2 cellular contexts compared by ENCODE assay signal in the genomic region with DNA sequence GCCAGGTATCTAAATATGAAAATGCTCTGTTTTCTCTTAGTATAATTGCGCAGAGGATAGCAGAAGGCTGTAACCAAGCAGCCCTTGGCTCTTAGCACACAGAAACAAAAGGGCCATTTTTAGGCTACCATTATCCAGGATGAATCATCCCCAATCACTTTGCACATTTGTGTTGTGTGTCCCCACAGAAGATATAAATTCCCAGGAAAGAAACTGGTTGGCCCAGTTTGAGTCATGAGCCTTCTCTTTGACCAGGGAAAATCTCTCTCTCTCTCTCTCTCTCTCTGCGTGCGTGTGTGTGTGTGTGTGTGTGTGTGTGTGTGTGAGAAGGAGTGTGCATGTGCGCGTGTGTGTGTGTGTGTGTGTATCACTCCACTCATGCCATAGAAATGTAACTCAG.
TF ChIP-seq lines count a peak whose summit lies in the region.

No MANE protein-coding gene starts in this region.

TF ChIP-seq in H1, 55 proteins besides CTCF, POLR2A, EP300 and RAD21 (continued from another document):
- TF ChIP-seq NANOG (IDR thresholded peaks at IDR 0.05; ENCODE audit: insufficient read depth, low read depth, low read length, poor library complexity, severe bottlenecking) (no peak), HDAC6 (IDR thresholded peaks at IDR 0.05; ENCODE audit: low read depth, low read length) (no peak), SIRT6 (IDR thresholded peaks at IDR 0.05; ENCODE audit: low read length) (no peak), BRCA1 (IDR thresholded peaks at IDR 0.05; ENCODE audit: low read depth, low read length) (no peak), KDM4A (IDR thresholded peaks at IDR 0.05; ENCODE audit: low read depth, low read length, severe bottlenecking) (no peak), NRF1 (IDR thresholded peaks at IDR 0.05; ENCODE audit: low read depth, low read length) (no peak)

TF ChIP-seq in HepG2, 621 proteins besides CTCF, POLR2A, EP300 and RAD21 (continued from another document):
- TF ChIP-seq ZNF552 (CRISPR knock-in tag; IDR thresholded peaks at IDR 0.05; ENCODE audit: borderline replicate concordance), result no peak
- TF ChIP-seq, protein P1, sequence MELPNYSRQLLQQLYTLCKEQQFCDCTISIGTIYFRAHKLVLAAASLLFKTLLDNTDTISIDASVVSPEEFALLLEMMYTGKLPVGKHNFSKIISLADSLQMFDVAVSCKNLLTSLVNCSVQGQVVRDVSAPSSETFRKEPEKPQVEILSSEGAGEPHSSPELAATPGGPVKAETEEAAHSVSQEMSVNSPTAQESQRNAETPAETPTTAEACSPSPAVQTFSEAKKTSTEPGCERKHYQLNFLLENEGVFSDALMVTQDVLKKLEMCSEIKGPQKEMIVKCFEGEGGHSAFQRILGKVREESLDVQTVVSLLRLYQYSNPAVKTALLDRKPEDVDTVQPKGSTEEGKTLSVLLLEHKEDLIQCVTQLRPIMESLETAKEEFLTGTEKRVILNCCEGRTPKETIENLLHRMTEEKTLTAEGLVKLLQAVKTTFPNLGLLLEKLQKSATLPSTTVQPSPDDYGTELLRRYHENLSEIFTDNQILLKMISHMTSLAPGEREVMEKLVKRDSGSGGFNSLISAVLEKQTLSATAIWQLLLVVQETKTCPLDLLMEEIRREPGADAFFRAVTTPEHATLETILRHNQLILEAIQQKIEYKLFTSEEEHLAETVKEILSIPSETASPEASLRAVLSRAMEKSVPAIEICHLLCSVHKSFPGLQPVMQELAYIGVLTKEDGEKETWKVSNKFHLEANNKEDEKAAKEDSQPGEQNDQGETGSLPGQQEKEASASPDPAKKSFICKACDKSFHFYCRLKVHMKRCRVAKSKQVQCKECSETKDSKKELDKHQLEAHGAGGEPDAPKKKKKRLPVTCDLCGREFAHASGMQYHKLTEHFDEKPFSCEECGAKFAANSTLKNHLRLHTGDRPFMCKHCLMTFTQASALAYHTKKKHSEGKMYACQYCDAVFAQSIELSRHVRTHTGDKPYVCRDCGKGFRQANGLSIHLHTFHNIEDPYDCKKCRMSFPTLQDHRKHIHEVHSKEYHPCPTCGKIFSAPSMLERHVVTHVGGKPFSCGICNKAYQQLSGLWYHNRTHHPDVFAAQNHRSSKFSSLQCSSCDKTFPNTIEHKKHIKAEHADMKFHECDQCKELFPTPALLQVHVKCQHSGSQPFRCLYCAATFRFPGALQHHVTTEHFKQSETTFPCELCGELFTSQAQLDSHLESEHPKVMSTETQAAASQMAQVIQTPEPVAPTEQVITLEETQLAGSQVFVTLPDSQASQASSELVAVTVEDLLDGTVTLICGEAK (IDR thresholded peaks at IDR 0.05), result no peak
- TF ChIP-seq, protein P1 (CRISPR knock-in tag; IDR thresholded peaks at IDR 0.05), result no peak
- TF ChIP-seq ZNF10 (CRISPR knock-in tag; IDR thresholded peaks at IDR 0.05; ENCODE audit: borderline replicate concordance, low read depth), result no peak
- TF ChIP-seq NFATC3 (CRISPR knock-in tag; IDR thresholded peaks at IDR 0.05), result no peak
- TF ChIP-seq ZNF83 (CRISPR knock-in tag; IDR thresholded peaks at IDR 0.05; ENCODE audit: borderline replicate concordance), result no peak
- TF ChIP-seq MED1 (CRISPR knock-in tag; IDR thresholded peaks at IDR 0.05), result no peak
- TF ChIP-seq MXD4 (CRISPR knock-in tag; IDR thresholded peaks at IDR 0.05), result no peak
- no peak for TF ChIP-seq HMGA1 (CRISPR knock-in tag; conservative IDR thresholded peaks at IDR 0.05)
- no peak for TF ChIP-seq NCOR1 (IDR thresholded peaks at IDR 0.05; ENCODE audit: borderline replicate concordance, low read length)
- no peak for TF ChIP-seq PHF8 (CRISPR knock-in tag; IDR thresholded peaks at IDR 0.05)
- TF ChIP-seq, protein P2, sequence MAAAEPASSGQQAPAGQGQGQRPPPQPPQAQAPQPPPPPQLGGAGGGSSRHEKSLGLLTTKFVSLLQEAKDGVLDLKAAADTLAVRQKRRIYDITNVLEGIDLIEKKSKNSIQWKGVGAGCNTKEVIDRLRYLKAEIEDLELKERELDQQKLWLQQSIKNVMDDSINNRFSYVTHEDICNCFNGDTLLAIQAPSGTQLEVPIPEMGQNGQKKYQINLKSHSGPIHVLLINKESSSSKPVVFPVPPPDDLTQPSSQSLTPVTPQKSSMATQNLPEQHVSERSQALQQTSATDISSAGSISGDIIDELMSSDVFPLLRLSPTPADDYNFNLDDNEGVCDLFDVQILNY (CRISPR knock-in tag; conservative IDR thresholded peaks at IDR 0.05), result no peak
- no peak for TF ChIP-seq KDM4B (CRISPR knock-in tag; IDR thresholded peaks at IDR 0.05)
- TF ChIP-seq CCAR2 (optimal IDR thresholded peaks at IDR 0.05; ENCODE audit: low read depth, low read length), result no peak
- TF ChIP-seq ZFP41 (CRISPR knock-in tag; IDR thresholded peaks at IDR 0.05; ENCODE audit: borderline replicate concordance), result no peak
- TF ChIP-seq, protein P3, sequence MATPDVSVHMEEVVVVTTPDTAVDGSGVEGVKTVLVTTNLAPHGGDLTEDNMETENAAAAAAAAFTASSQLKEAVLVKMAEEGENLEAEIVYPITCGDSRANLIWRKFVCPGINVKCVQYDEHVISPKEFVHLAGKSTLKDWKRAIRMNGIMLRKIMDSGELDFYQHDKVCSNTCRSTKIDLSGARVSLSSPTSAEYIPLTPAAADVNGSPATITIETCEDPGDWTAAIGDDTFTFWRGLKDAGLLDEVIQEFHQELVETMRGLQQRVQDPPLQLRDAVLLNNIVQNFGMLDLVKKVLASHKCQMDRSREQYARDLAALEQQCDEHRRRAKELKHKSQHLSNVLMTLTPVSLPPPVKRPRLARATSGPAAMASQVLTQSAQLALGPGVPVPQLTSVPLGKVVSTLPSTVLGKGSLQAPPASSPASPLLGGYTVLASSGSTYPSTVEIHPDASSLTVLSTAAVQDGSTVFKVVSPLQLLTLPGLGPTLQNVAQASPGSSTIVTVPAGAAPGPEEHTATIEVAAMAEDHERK (CRISPR knock-in tag; IDR thresholded peaks at IDR 0.05; ENCODE audit: low read depth), result no peak
- TF ChIP-seq, protein P4, sequence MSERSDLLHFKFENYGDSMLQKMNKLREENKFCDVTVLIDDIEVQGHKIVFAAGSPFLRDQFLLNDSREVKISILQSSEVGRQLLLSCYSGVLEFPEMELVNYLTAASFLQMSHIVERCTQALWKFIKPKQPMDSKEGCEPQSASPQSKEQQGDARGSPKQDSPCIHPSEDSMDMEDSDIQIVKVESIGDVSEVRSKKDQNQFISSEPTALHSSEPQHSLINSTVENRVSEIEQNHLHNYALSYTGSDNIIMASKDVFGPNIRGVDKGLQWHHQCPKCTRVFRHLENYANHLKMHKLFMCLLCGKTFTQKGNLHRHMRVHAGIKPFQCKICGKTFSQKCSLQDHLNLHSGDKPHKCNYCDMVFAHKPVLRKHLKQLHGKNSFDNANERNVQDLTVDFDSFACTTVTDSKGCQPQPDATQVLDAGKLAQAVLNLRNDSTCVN (CRISPR knock-in tag; IDR thresholded peaks at IDR 0.05; ENCODE audit: borderline replicate concordance), result no peak
